In genomic region chr16:31491778-31492418, GRCh38 we compare ENCODE assay signal across 34 cellular contexts. TPM values are rescaled to one million over a fixed set of nuclear protein-coding genes. Genes with fewer than 3 reads are reported as not detected.
"Had no signal": no experiment of that assay in that cellular context is flagged by ENCODE, and none has a peak within 500 bp of the region (broad histone marks: within the 10 kb centered on the region; RNA-seq: fewer than 3 reads in every experiment).

No MANE protein-coding gene starts in this region.

- H3K27ac Mint-ChIP-seq: activated CD4-positive, alpha-beta memory T cell treated with anti-CD3 and anti-CD28 coated beads, Interleukin-2, amount 10 ng/mL, durations not matched to agents 7 days and 5 days; activated CD8-positive, alpha-beta memory T cell treated with anti-CD3 and anti-CD28 coated beads, Interleukin-2, amount 10 ng/mL, durations not matched to agents 7 days and 5 days had no signal

- DNase-seq: activated CD4-positive, alpha-beta memory T cell treated with anti-CD3 and anti-CD28 coated beads, Interleukin-2, amount 10 ng/mL, durations not matched to agents 7 days and 5 days; activated CD4-positive, alpha-beta T cell treated with anti-CD3 and anti-CD28 coated beads for 1 hour; activated CD4-positive, alpha-beta T cell treated with anti-CD3 and anti-CD28 coated beads for 48 hours; activated CD4-positive, CD25-positive, alpha-beta regulatory T cell; activated CD8-positive, alpha-beta memory T cell treated with anti-CD3 and anti-CD28 coated beads for 24 hours; activated CD8-positive, alpha-beta memory T cell treated with anti-CD3 and anti-CD28 coated beads, Interleukin-2, amount 10 ng/mL, durations not matched to agents 7 days and 5 days; activated CD8-positive, alpha-beta memory T cell treated with anti-CD3 and anti-CD28 coated beads, Interleukin-2, amount 50 U/mL, for 48 hours; activated effector memory CD4-positive, alpha-beta T cell treated with Interleukin-2 at 50 U/mL for 16 hours; activated naive CD4-positive, alpha-beta T cell treated with anti-CD3 and anti-CD28 coated beads, Interleukin-2, amount 50 U/mL, for 16 hours; activated T-cell treated with anti-CD3 and anti-CD28 coated beads, Interleukin-2, amount 50 U/mL, for 48 hours; anterior cingulate cortex; brain microvascular endothelial cell; central memory CD4-positive, alpha-beta T cell; MM.1S; MV-4-11; NCI-H1092; NCI-H1436 treated with DMSO at 0.1 percent for 48 hours; NCI-H1694 treated with DMSO at 0.1 percent for 48 hours; NCI-H2029; NCI-H345; NCI-H524 treated with DMSO at 0.1 percent for 48 hours; RPMI8226; SHP77 treated with DMSO at 0.1 percent for 48 hours; SW 1271; T-helper 1 cell; T-helper 2 cell; T-helper 9 cell; WERI-Rb-1 had no signal

- ATAC-seq: activated CD8-positive, alpha-beta memory T cell treated with anti-CD3 and anti-CD28 coated beads, Interleukin-2, amount 10 ng/mL, durations not matched to agents 7 days and 5 days; Panc1; SK-N-SH treated with all-trans-retinoic acid at 6 μM for 48 hours had no signal

- H3K27ac ChIP-seq: brain microvascular endothelial cell, KMS-11, WERI-Rb-1 had no signal

- H3K9ac ChIP-seq: KMS-11 had no signal

- H3K4me3 Mint-ChIP-seq: activated CD4-positive, alpha-beta memory T cell treated with anti-CD3 and anti-CD28 coated beads, Interleukin-2, amount 10 ng/mL, durations not matched to agents 7 days and 5 days; activated CD8-positive, alpha-beta memory T cell treated with anti-CD3 and anti-CD28 coated beads, Interleukin-2, amount 10 ng/mL, durations not matched to agents 7 days and 5 days had no signal

- H3K27me3 Mint-ChIP-seq: activated CD4-positive, alpha-beta memory T cell treated with anti-CD3 and anti-CD28 coated beads, Interleukin-2, amount 10 ng/mL, durations not matched to agents 7 days and 5 days had no signal

- H3K9me3 Mint-ChIP-seq: activated CD4-positive, alpha-beta memory T cell treated with anti-CD3 and anti-CD28 coated beads, Interleukin-2, amount 10 ng/mL, durations not matched to agents 7 days and 5 days had no signal

RNA-seq across cellular contexts. Expression of gene SLC5A2, which starts 9.0 kb away (rescaled TPM):
- total RNA-seq: activated CD8-positive, alpha-beta memory T cell treated with anti-CD3 and anti-CD28 coated beads, Interleukin-2, amount 10 ng/mL, durations not matched to agents 7 days and 5 days; LHCN-M2; NCI-H460 had no signal

RNA-seq across cellular contexts. Expression of gene AHSP, which starts 35.8 kb away (rescaled TPM):
- total RNA-seq: activated CD4-positive, alpha-beta memory T cell treated with anti-CD3 and anti-CD28 coated beads, Interleukin-2, amount 10 ng/mL, durations not matched to agents 7 days and 5 days; activated CD8-positive, alpha-beta memory T cell treated with anti-CD3 and anti-CD28 coated beads, Interleukin-2, amount 10 ng/mL, durations not matched to agents 7 days and 5 days; LHCN-M2; NCI-H460; SK-MEL-5 had no signal
